Comparison of ENCODE assay signal across 7 cellular contexts in the genomic region with DNA sequence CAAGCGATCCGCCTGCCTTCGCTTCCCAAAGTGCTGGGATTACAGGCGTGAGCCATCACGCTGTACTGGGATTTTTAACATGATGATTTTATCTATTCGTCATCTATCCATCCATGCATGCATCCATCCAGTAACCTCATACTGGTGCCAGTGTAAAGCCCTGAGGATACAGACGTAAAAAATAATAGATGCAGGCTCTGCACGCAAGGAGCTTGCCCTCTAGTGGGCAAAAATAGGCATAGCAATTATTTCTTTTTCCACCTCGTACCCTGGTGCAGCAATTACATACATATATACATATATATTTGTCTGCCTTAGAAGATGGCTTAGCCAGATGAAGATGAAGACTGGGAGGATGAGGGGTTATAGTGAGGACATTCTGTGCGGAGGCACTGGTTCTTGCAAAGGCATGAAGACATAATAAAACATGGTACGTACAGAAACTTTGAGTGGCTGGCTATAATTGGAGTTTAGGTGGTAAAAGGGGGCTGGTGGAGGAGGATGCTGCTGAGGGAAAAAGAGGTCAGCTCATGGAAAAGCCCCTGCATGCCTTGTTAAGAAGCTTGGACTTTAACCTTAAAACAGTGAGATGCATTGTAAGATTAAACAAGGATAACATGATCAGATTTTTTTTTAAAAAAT. TPM values are rescaled to one million over a fixed set of nuclear protein-coding genes. Genes with fewer than 3 reads are reported as not detected.
A peak's percentile ranks its signal among the peaks of the same experiment; 100 is the strongest.
DNase-seq lines count a peak whose midpoint lies in the region; ATAC-seq, FAIRE-seq and TF ChIP-seq lines count a peak whose summit lies in the region.

No MANE protein-coding gene starts in this region.

- H3K4me1 ChIP-seq in DND-41 (ENCODE audit: insufficient read depth, low read length) (no peaks in the 10 kb centered on the region), left ventricle myocardium inferior (peaks cover 3% of the 10 kb centered on the region), gastrocnemius medialis (peaks cover 4 to 6% of the 10 kb centered on the region in 2 donors)

- H3K36me3 Mint-ChIP-seq in activated CD4-positive, alpha-beta T cell treated with anti-CD3 and anti-CD28 coated beads, Interleukin-2, amount 10 ng/mL, durations not matched to agents 7 days and 5 days (ENCODE audit: low read depth), result no peaks in the 10 kb centered on the region

- POLR2A ChIA-PET in activated CD4-positive, alpha-beta T cell treated with anti-CD3 and anti-CD28 coated beads, Interleukin-2, amount 10 ng/mL, durations not matched to agents 7 days and 5 days (lab: Charles Lee), result no interaction called here

- H3K27me3 Mint-ChIP-seq in activated CD4-positive, alpha-beta T cell treated with anti-CD3 and anti-CD28 coated beads, Interleukin-2, amount 10 ng/mL, durations not matched to agents 7 days and 5 days, result peaks cover 2% of the 10 kb centered on the region

- no peaks in the 10 kb centered on the region for H3K4me1 Mint-ChIP-seq in activated CD4-positive, alpha-beta T cell treated with anti-CD3 and anti-CD28 coated beads, Interleukin-2, amount 10 ng/mL, durations not matched to agents 7 days and 5 days

- H3K9me3 ChIP-seq in DND-41 (ENCODE audit: insufficient read depth, low read length, severe bottlenecking) (no peaks in the 10 kb centered on the region), left ventricle myocardium inferior (replicated peaks) (no peaks in the 10 kb centered on the region), gastrocnemius medialis (no peaks in the 10 kb centered on the region)

- H3K36me3 ChIP-seq in DND-41 (ENCODE audit: insufficient read depth, low read length) (no peaks in the 10 kb centered on the region), left ventricle myocardium inferior (no peaks in the 10 kb centered on the region), gastrocnemius medialis (no peaks in the 10 kb centered on the region)

- no peak overlapping the region for H3K27ac ChIP-seq in DND-41 (ENCODE audit: low read length)
- H3K27ac ChIP-seq in left ventricle myocardium inferior (replicated peaks), result no peak overlapping the region
- no peak overlapping the region for H3K27ac ChIP-seq in gastrocnemius medialis

- peak; percentile 20 for FAIRE-seq in H54 (lab: Jason Lieb, UNC)

- no peak overlapping the region for H2AFZ ChIP-seq in DND-41 (ENCODE audit: low read depth, low read length)

- peak; percentile 13 for DNase-seq in DND-41
- peak; percentile 42 for DNase-seq in H54 (ENCODE audit: insufficient read length, low spot score)
- peak; percentile 9 for DNase-seq in NCI-H2171 (lab: John Stamatoyannopoulos, UW)
- peak; percentile 18 for DNase-seq in activated CD4-positive, alpha-beta T cell treated with anti-CD3 and anti-CD28 coated beads, Interleukin-2, amount 10 ng/mL, durations not matched to agents 7 days and 5 days
- DNase-seq in left ventricle myocardium inferior, result no peak
- DNase-seq in gastrocnemius medialis, result no peak

- ATAC-seq in DND-41 (ENCODE audit: insufficient read depth, low read depth) (peak; percentile 86), gastrocnemius medialis (peak; percentile 50 to 63), GM19455 (IDR thresholded peaks at IDR 0.05; ENCODE audit: unreplicated experiment) (no peak)

- intact Hi-C loops in left ventricle myocardium inferior (cut with micrococcal nuclease), result loop anchor here (2.0 kb wide), 1 partner anchor 81 kb away; no protein-coding TSS in a partner anchor
- intact Hi-C loops in gastrocnemius medialis (cut with DNase I; ENCODE audit: low total_unique reads), result no loop called here

- TF ChIP-seq CTCF in DND-41 (IDR thresholded peaks at IDR 0.05; ENCODE audit: borderline replicate concordance, extremely low read depth, low read length, poor library complexity, severe bottlenecking) (peak; percentile 90), left ventricle myocardium inferior (IDR thresholded peaks at IDR 0.05; ENCODE audit: borderline replicate concordance) (peak; percentile 93), gastrocnemius medialis (IDR thresholded peaks at IDR 0.05 in 4 of 5, conservative IDR thresholded peaks at IDR 0.05 in 1 of 5) (peak; percentile 73 to 91 (median 82))

- no peak overlapping the region for H3K4me3 Mint-ChIP-seq in activated CD4-positive, alpha-beta T cell treated with anti-CD3 and anti-CD28 coated beads, Interleukin-2, amount 10 ng/mL, durations not matched to agents 7 days and 5 days

- no peaks in the 10 kb centered on the region for H3K9me3 Mint-ChIP-seq in activated CD4-positive, alpha-beta T cell treated with anti-CD3 and anti-CD28 coated beads, Interleukin-2, amount 10 ng/mL, durations not matched to agents 7 days and 5 days

- H3K4me2 ChIP-seq in DND-41 (ENCODE audit: insufficient read depth, low read length), result no peak overlapping the region

- H3K27ac Mint-ChIP-seq in activated CD4-positive, alpha-beta T cell treated with anti-CD3 and anti-CD28 coated beads, Interleukin-2, amount 10 ng/mL, durations not matched to agents 7 days and 5 days, result no peak overlapping the region

- H3K79me2 ChIP-seq in DND-41 (ENCODE audit: insufficient read depth, low read length), result no peaks in the 10 kb centered on the region

- CTCF ChIA-PET in activated CD4-positive, alpha-beta T cell treated with anti-CD3 and anti-CD28 coated beads, Interleukin-2, amount 10 ng/mL, durations not matched to agents 7 days and 5 days (lab: Charles Lee), result interaction anchor here (0.7 to 1.6 kb wide), 12 partner anchors 8 to 317 kb away, joined by 3 to 10 read pairs (median 3); partner anchors contain the start of gene RPIA

- H3K4me3 ChIP-seq in DND-41 (ENCODE audit: low read depth in 1 of 2, low read length in 2 of 2) (no peak overlapping the region), left ventricle myocardium inferior (no peak overlapping the region), gastrocnemius medialis (no peak overlapping the region)

- H4K20me1 ChIP-seq in DND-41 (ENCODE audit: insufficient read depth, low read length), result no peaks in the 10 kb centered on the region

- in situ Hi-C loops in gastrocnemius medialis (cut with MboI; ENCODE audit: low sequenced_read_pairs in 4 of 4), result loop anchor here in 2 of 4 donors (5.0 to 25.0 kb wide), 3 partner anchors 45 to 610 kb away; partner anchors contain the start of genes EIF2AK3 (in 1 of the 2), KRCC1 (in 1 of the 2) and SMYD1 (in 1 of the 2)

- H3K27me3 ChIP-seq in DND-41 (ENCODE audit: insufficient read depth, low read length, poor library complexity), result peaks cover 3% of the 10 kb centered on the region
- H3K27me3 ChIP-seq in left ventricle myocardium inferior (ENCODE audit: low read depth), result no peaks in the 10 kb centered on the region
- no peaks in the 10 kb centered on the region for H3K27me3 ChIP-seq in gastrocnemius medialis

- TF ChIP-seq POLR2A in H54 (IDR thresholded peaks at IDR 0.05; ENCODE audit: low read depth, low read length) (no peak), gastrocnemius medialis (IDR thresholded peaks at IDR 0.05) (no peak)

- H3K9ac ChIP-seq in DND-41 (ENCODE audit: low read depth, low read length), result no peak overlapping the region

RNA-seq across cellular contexts. Expression of gene RPIA, which starts 19.6 kb away (rescaled TPM):
- 10 to 100 TPM; 34.3 to 41.6 TPM for total RNA-seq in activated CD4-positive, alpha-beta T cell treated with anti-CD3 and anti-CD28 coated beads, Interleukin-2, amount 10 ng/mL, durations not matched to agents 7 days and 5 days
- total RNA-seq in left ventricle myocardium inferior (18.0 TPM), gastrocnemius medialis (1 to 10 TPM; 3.3 to 6.8 (median 5.9) TPM)

RNA-seq across cellular contexts. Expression of gene EIF2AK3, which starts 44.6 kb away (rescaled TPM):
- 10 to 100 TPM; 20.2 to 26.0 TPM for total RNA-seq in activated CD4-positive, alpha-beta T cell treated with anti-CD3 and anti-CD28 coated beads, Interleukin-2, amount 10 ng/mL, durations not matched to agents 7 days and 5 days
- total RNA-seq in left ventricle myocardium inferior, result 8.2 TPM
- 10 to 100 TPM in 2 of 4 donors, 1 to 10 TPM in 2; 5.9 to 20.1 (median 9.8) TPM for total RNA-seq in gastrocnemius medialis

Comparison
In these comparisons a context has a peak if more than half of its experiments do, and no peak if none do; other contexts are left out.
1. DNase-seq: peak in DND-41 (single experiment), H54 (single experiment), NCI-H2171 (single experiment) and activated CD4-positive, alpha-beta T cell treated with anti-CD3 and anti-CD28 coated beads, Interleukin-2, amount 10 ng/mL, durations not matched to agents 7 days and 5 days (single experiment); none in left ventricle myocardium inferior (single experiment) and gastrocnemius medialis (0 of 2).
2. Peak in every context shown above with its lines, with median percentiles within 50 percentile points of each other: CTCF ChIP-seq.